Comparison of ENCODE assay signal across 8 cellular contexts in genomic region chr6:117482240-117483003, GRCh38. TPM values are rescaled to one million over a fixed set of nuclear protein-coding genes. Genes with fewer than 3 reads are reported as not detected.
A peak's percentile ranks its signal among the peaks of the same experiment; 100 is the strongest.
DNase-seq lines count a peak whose midpoint lies in the region; ATAC-seq and TF ChIP-seq lines count a peak whose summit lies in the region.

Gene DCBLD1 (plus strand): TSS chr6:117482674. CDS start chr6:117482782, 108 bp downstream.

- H3K36me3 Mint-ChIP-seq in activated naive CD8-positive, alpha-beta T cell treated with anti-CD3 and anti-CD28 coated beads for 36 hours, result no peaks in the 10 kb centered on the region
- peaks cover 8% of the 10 kb centered on the region for H3K36me3 Mint-ChIP-seq in glutamatergic neuron (ENCODE audit: unreplicated experiment)

- peaks cover 67% of the 10 kb centered on the region for H3K27me3 Mint-ChIP-seq in activated naive CD8-positive, alpha-beta T cell treated with anti-CD3 and anti-CD28 coated beads for 36 hours
- H3K27me3 Mint-ChIP-seq in glutamatergic neuron (ENCODE audit: unreplicated experiment), result peaks cover 11% of the 10 kb centered on the region

- peaks cover 6% of the 10 kb centered on the region; the same call in 1 of the 2 replicates for H3K9me3 ChIP-seq in HUES64 (ENCODE audit: insufficient read depth, low read depth, low read length)
- no peaks in the 10 kb centered on the region for H3K9me3 ChIP-seq in upper lobe of right lung

- H3K4me1 ChIP-seq in HUES64 (ENCODE audit: insufficient read depth, low read length) (peaks cover 6% of the 10 kb centered on the region; the same call in 1 of the 2 replicates), upper lobe of right lung (peaks cover 23% of the 10 kb centered on the region)

- ATAC-seq in GM21529 (IDR thresholded peaks at IDR 0.05; ENCODE audit: unreplicated experiment) (peak; percentile 79), omental fat pad (ENCODE audit: low FRiP score) (peak; percentile 93), upper lobe of right lung (peak; percentile 91)

- H3K27ac Mint-ChIP-seq in activated naive CD8-positive, alpha-beta T cell treated with anti-CD3 and anti-CD28 coated beads for 36 hours, result peak within 1 kb of the TSS; percentile 32
- H3K27ac Mint-ChIP-seq in glutamatergic neuron (ENCODE audit: unreplicated experiment), result peak within 1 kb of the TSS; percentile 80

- peak within 1 kb of the TSS; percentile 82 for H3K4me3 Mint-ChIP-seq in activated naive CD8-positive, alpha-beta T cell treated with anti-CD3 and anti-CD28 coated beads for 36 hours
- H3K4me3 Mint-ChIP-seq in glutamatergic neuron (ENCODE audit: unreplicated experiment), result peak within 1 kb of the TSS; percentile 92

- in situ Hi-C loops in SK-MEL-5 (cut with HindIII; ENCODE audit: low pct_unique_long_range_greater_than_20kb, low sequenced_read_pairs), result no loop called here

- under 1% methylated on average over 95 of the region's 96 CpGs for WGBS in HUES64

- peak; percentile 34 for DNase-seq in DMS79 treated with DMSO at 0.1 percent for 48 hours (lab: John Stamatoyannopoulos, UW)
- peak; percentile 68 for DNase-seq in SK-MEL-5 (ENCODE audit: low read depth, low spot score)
- DNase-seq in activated naive CD8-positive, alpha-beta T cell treated with anti-CD3 and anti-CD28 coated beads for 36 hours, result peak; percentile 71
- peak; percentile 75 for DNase-seq in glutamatergic neuron
- peak; percentile 29 for DNase-seq in omental fat pad (ENCODE audit: low spot score)
- peak; percentile 92 for DNase-seq in upper lobe of right lung

- TF ChIP-seq CTCF in glutamatergic neuron (IDR thresholded peaks at IDR 0.05; ENCODE audit: partially characterized antibody, unreplicated experiment), result no peak
- no peak for TF ChIP-seq CTCF in omental fat pad (IDR thresholded peaks at IDR 0.05)
- no peak for TF ChIP-seq CTCF in upper lobe of right lung (IDR thresholded peaks at IDR 0.05)

- intact Hi-C loops in upper lobe of right lung (cut with DNase I), result no loop called here

- H3K4me1 Mint-ChIP-seq in activated naive CD8-positive, alpha-beta T cell treated with anti-CD3 and anti-CD28 coated beads for 36 hours, result peaks cover 13% of the 10 kb centered on the region
- H3K4me1 Mint-ChIP-seq in glutamatergic neuron (ENCODE audit: low read depth, unreplicated experiment), result peaks cover 24% of the 10 kb centered on the region

- no peak within 1 kb of the TSS; the same call in 1 of the 2 replicates for H3K27ac ChIP-seq in HUES64 (ENCODE audit: low read depth, low read length)
- H3K27ac ChIP-seq in upper lobe of right lung, result peak within 1 kb of the TSS; percentile 91

- H3K9ac ChIP-seq in HUES64 (ENCODE audit: low read depth, low read length), result peak within 1 kb of the TSS; percentile 13

- H3K36me3 ChIP-seq in HUES64 (ENCODE audit: insufficient read depth, low read length) (no peaks in the 10 kb centered on the region), upper lobe of right lung (no peaks in the 10 kb centered on the region)

- H3K9me3 Mint-ChIP-seq in activated naive CD8-positive, alpha-beta T cell treated with anti-CD3 and anti-CD28 coated beads for 36 hours, result no peaks in the 10 kb centered on the region
- H3K9me3 Mint-ChIP-seq in glutamatergic neuron (ENCODE audit: unreplicated experiment), result peaks cover 8% of the 10 kb centered on the region

- H3K4me3 ChIP-seq in HUES64 (ENCODE audit: low read length), result peak within 1 kb of the TSS; percentile 82
- peak within 1 kb of the TSS; percentile 74 for H3K4me3 ChIP-seq in upper lobe of right lung

- peaks cover 27% of the 10 kb centered on the region for H3K27me3 ChIP-seq in HUES64 (ENCODE audit: insufficient read depth, low read length)
- no peaks in the 10 kb centered on the region for H3K27me3 ChIP-seq in upper lobe of right lung

RNA-seq across cellular contexts. Expression of gene DCBLD1, which starts in this region (rescaled TPM):
- polyA plus RNA-seq in HUES64 (2013, experiment 1 of 2), result 10.3 TPM
- polyA plus RNA-seq in HUES64 (2013, experiment 2 of 2), result 10.3 TPM
- 6.5 and 10.1 TPM in 2 replicates for total RNA-seq in SK-MEL-5 (2014; rRNA removed; shearing (Covaris generic))
- polyA plus RNA-seq in SK-MEL-5 (2015; cell fraction: cytosol; rRNA removed), result 7.0 and 14.3 TPM in 2 replicates
- polyA plus RNA-seq in SK-MEL-5 (2015; cell fraction: nucleus; rRNA removed), result 20.5 and 43.0 TPM in 2 replicates
- 1 to 10 TPM; 1.9 to 2.4 TPM for total RNA-seq in activated naive CD8-positive, alpha-beta T cell treated with anti-CD3 and anti-CD28 coated beads for 36 hours
- total RNA-seq in glutamatergic neuron (ENCODE audit: unreplicated experiment) (25.1 TPM), omental fat pad (10 to 100 TPM in 2 of 4 donors, 1 to 10 TPM in 2; 6.5 to 36.9 (median 11.2) TPM), upper lobe of right lung (19.5 TPM)

Comparison
In these comparisons a context has a peak if more than half of its experiments do, and no peak if none do; other contexts are left out.
1. DNase-seq: peak in every context shown above with its lines; median percentile 92 in upper lobe of right lung; 75 in glutamatergic neuron; 71 in activated naive CD8-positive, alpha-beta T cell treated with anti-CD3 and anti-CD28 coated beads for 36 hours; 68 in SK-MEL-5; 34 in DMS79 treated with DMSO at 0.1 percent for 48 hours; 29 in omental fat pad.